Comparison of ENCODE assay signal across 12 cellular contexts in the genomic region with DNA sequence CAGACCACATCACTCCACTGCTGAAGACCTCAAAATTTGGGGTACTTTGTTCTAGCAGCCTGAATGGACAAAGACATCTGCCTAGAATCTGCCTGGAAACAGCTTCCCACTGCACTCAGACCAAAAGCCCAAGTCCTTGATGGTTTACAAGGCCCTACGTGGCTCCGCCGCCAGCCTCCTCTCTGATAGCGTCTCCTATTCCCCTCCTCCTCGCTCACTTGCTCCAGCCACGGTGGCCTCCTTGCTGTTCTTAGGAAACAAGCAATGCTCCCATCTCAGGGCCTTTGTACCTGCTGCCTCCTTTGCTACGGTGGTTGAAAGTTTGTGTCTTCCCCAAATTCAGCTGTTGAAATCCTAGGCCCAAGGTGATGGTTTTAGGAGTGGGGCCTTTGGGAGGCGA. TPM values are rescaled to one million over a fixed set of nuclear protein-coding genes. Genes with fewer than 3 reads are reported as not detected.
"Had no signal": no experiment of that assay in that cellular context is flagged by ENCODE, and none has a peak within 500 bp of the region (broad histone marks: within the 10 kb centered on the region; RNA-seq: fewer than 3 reads in every experiment).

No MANE protein-coding gene starts in this region.

- H3K27me3 ChIP-seq: gastrocnemius medialis had no signal

- H3K9me3 Mint-ChIP-seq: activated B cell treated with CpG ODN at 0.5 μM for 24 hours; activated CD4-positive, alpha-beta T cell treated with anti-CD3 and anti-CD28 coated beads, Interleukin-2, amount 10 ng/mL, durations not matched to agents 7 days and 5 days; activated naive CD4-positive, alpha-beta T cell treated with anti-CD3 and anti-CD28 coated beads, Interleukin-2, amount 50 U/mL, for 24 hours; brain; stimulated activated effector memory CD8-positive, alpha-beta T cell treated with anti-CD3 and anti-CD28 coated beads, Interleukin-12 subunit alpha, Interleukin-12 subunit beta, amount 100 ng/mL, for 72 hours; T-helper 2 cell treated with Interferon-gamma antibody and Interleukin-4, amounts not matched to agents 5 μg/mL and 100 μg/mL, for 36 hours had no signal

- H3K27ac Mint-ChIP-seq: activated B cell treated with CpG ODN at 0.5 μM for 24 hours; activated CD4-positive, alpha-beta T cell treated with anti-CD3 and anti-CD28 coated beads, Interleukin-2, amount 10 ng/mL, durations not matched to agents 7 days and 5 days; activated naive CD4-positive, alpha-beta T cell treated with anti-CD3 and anti-CD28 coated beads, Interleukin-2, amount 50 U/mL, for 24 hours; stimulated activated effector memory CD8-positive, alpha-beta T cell treated with anti-CD3 and anti-CD28 coated beads, Interleukin-12 subunit alpha, Interleukin-12 subunit beta, amount 100 ng/mL, for 72 hours; T-helper 2 cell treated with Interferon-gamma antibody and Interleukin-4, amounts not matched to agents 5 μg/mL and 100 μg/mL, for 36 hours had no signal

- H3K4me3 ChIP-seq: gastrocnemius medialis had no signal

- H3K27ac ChIP-seq: gastrocnemius medialis had no signal

- H3K36me3 Mint-ChIP-seq: activated naive CD4-positive, alpha-beta T cell treated with anti-CD3 and anti-CD28 coated beads, Interleukin-2, amount 50 U/mL, for 24 hours; brain; stimulated activated effector memory CD8-positive, alpha-beta T cell treated with anti-CD3 and anti-CD28 coated beads, Interleukin-12 subunit alpha, Interleukin-12 subunit beta, amount 100 ng/mL, for 72 hours had no signal

- H3K4me1 ChIP-seq: gastrocnemius medialis had no signal

- H3K9me3 ChIP-seq: gastrocnemius medialis had no signal

- DNase-seq: activated B cell treated with CpG ODN at 0.5 μM for 24 hours; activated CD4-positive, alpha-beta T cell treated with anti-CD3 and anti-CD28 coated beads, Interleukin-2, amount 10 ng/mL, durations not matched to agents 7 days and 5 days; amniotic stem cell; dermis blood vessel endothelial cell; gastrocnemius medialis; occipital lobe had no signal

- ATAC-seq: gastrocnemius medialis; stimulated activated effector memory CD8-positive, alpha-beta T cell treated with anti-CD3 and anti-CD28 coated beads, Interleukin-12 subunit alpha, Interleukin-12 subunit beta, amount 100 ng/mL, for 72 hours had no signal

- H3K4me3 Mint-ChIP-seq: activated B cell treated with CpG ODN at 0.5 μM for 24 hours; activated CD4-positive, alpha-beta T cell treated with anti-CD3 and anti-CD28 coated beads, Interleukin-2, amount 10 ng/mL, durations not matched to agents 7 days and 5 days; activated naive CD4-positive, alpha-beta T cell treated with anti-CD3 and anti-CD28 coated beads, Interleukin-2, amount 50 U/mL, for 24 hours; brain; stimulated activated effector memory CD8-positive, alpha-beta T cell treated with anti-CD3 and anti-CD28 coated beads, Interleukin-12 subunit alpha, Interleukin-12 subunit beta, amount 100 ng/mL, for 72 hours; T-helper 2 cell treated with Interferon-gamma antibody and Interleukin-4, amounts not matched to agents 5 μg/mL and 100 μg/mL, for 36 hours had no signal

- H3K4me1 Mint-ChIP-seq: activated B cell treated with CpG ODN at 0.5 μM for 24 hours; activated CD4-positive, alpha-beta T cell treated with anti-CD3 and anti-CD28 coated beads, Interleukin-2, amount 10 ng/mL, durations not matched to agents 7 days and 5 days; activated naive CD4-positive, alpha-beta T cell treated with anti-CD3 and anti-CD28 coated beads, Interleukin-2, amount 50 U/mL, for 24 hours; stimulated activated effector memory CD8-positive, alpha-beta T cell treated with anti-CD3 and anti-CD28 coated beads, Interleukin-12 subunit alpha, Interleukin-12 subunit beta, amount 100 ng/mL, for 72 hours had no signal

- H3K36me3 ChIP-seq: gastrocnemius medialis had no signal

RNA-seq across cellular contexts. Expression of gene SORCS2, which starts 34.7 kb away (rescaled TPM):
- total RNA-seq: activated B cell treated with CpG ODN at 0.5 μM for 24 hours; activated CD4-positive, alpha-beta T cell treated with anti-CD3 and anti-CD28 coated beads, Interleukin-2, amount 10 ng/mL, durations not matched to agents 7 days and 5 days; activated CD8-positive, alpha-beta memory T cell treated with anti-CD3 and anti-CD28 coated beads for 36 hours; pulmonary artery endothelial cell had no signal
